31 cellular contexts compared by ENCODE assay signal in the genomic region with DNA sequence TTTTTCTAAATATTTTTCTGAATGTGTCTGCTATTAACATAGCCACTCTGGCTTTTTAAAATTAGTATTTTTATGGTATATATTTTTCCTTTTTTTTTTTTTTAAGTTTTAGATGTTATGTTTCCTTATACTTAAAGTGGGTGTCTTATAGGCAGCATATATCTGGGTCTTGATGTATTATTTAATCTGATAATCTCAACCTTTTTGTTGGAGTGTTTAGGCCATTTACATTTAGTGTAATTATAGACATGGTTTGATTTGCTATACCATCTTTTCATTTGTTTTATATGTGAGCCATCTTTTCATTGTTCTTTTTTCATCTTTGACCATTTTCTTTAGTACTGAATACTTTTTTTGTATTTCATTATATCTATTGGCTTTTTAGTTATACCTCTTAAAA.
"Had no signal": no experiment of that assay in that cellular context is flagged by ENCODE, and none has a peak within 500 bp of the region (broad histone marks: within the 10 kb centered on the region; RNA-seq: fewer than 3 reads in every experiment).

No MANE protein-coding gene starts in this region.

- ATAC-seq: left cardiac atrium, left lobe of liver, left ventricle myocardium superior, lower lobe of right lung, natural killer cell, right lobe of liver, upper lobe of right lung had no signal

- H3K4me2 ChIP-seq: neural progenitor cell had no signal

- H2AFZ ChIP-seq: neural progenitor cell, parathyroid adenoma had no signal

- DNase-seq: head of caudate nucleus; hypothalamus; immature natural killer cell; kidney glomerular epithelial cell; left cardiac atrium; left ventricle myocardium superior; lower lobe of right lung; mammary epithelial cell; mesendoderm; naive B cell; natural killer cell; nephron progenitor cell; occipital lobe; right lobe of liver; stimulated activated CD4-positive, alpha-beta T cell treated with anti-CD3 and anti-CD28 coated beads, Interleukin-12 subunit alpha, Interleukin-12 subunit beta, amount 100 ng/mL, for 4 hours; stimulated activated CD4-positive, alpha-beta T cell treated with anti-CD3 and anti-CD28 coated beads, Interleukin-15, amount 100 ng/mL, for 24 hours; stimulated activated CD4-positive, alpha-beta T cell treated with anti-CD3 and anti-CD28 coated beads, Interleukin-2, amount 100 ng/mL, for 24 hours; stimulated activated CD4-positive, alpha-beta T cell treated with anti-CD3 and anti-CD28 coated beads, Interleukin-4, amount 100 ng/mL, for 1 hour; stimulated activated naive CD4-positive, alpha-beta T cell; tibial artery; trophoblast cell; upper lobe of right lung had no signal

- H3K79me2 ChIP-seq: parathyroid adenoma had no signal

- FAIRE-seq: islet of Langerhans, urothelium cell line had no signal

- H3K27me3 ChIP-seq: neural progenitor cell, neutrophil, right atrium auricular region, right lobe of liver, suprapubic skin, tibial artery, upper lobe of right lung had no signal

- H3K4me1 ChIP-seq: lower lobe of right lung, neural progenitor cell, parathyroid adenoma, right atrium auricular region, right lobe of liver, suprapubic skin, tibial artery, upper lobe of right lung had no signal

- H3K9ac ChIP-seq: neural progenitor cell, parathyroid adenoma had no signal

- H3K36me3 ChIP-seq: lower lobe of right lung, neutrophil, right atrium auricular region, right lobe of liver, upper lobe of right lung had no signal

- H3K27ac ChIP-seq: lower lobe of right lung, neural progenitor cell, neutrophil, parathyroid adenoma, right atrium auricular region, right lobe of liver, suprapubic skin, thoracic aorta, tibial artery, upper lobe of right lung had no signal

- H3K4me3 ChIP-seq: lower lobe of right lung, neural progenitor cell, right atrium auricular region, right lobe of liver, suprapubic skin, thoracic aorta, tibial artery, upper lobe of right lung had no signal
